ENCODE assay signal across 1 cellular context in the genomic region with DNA sequence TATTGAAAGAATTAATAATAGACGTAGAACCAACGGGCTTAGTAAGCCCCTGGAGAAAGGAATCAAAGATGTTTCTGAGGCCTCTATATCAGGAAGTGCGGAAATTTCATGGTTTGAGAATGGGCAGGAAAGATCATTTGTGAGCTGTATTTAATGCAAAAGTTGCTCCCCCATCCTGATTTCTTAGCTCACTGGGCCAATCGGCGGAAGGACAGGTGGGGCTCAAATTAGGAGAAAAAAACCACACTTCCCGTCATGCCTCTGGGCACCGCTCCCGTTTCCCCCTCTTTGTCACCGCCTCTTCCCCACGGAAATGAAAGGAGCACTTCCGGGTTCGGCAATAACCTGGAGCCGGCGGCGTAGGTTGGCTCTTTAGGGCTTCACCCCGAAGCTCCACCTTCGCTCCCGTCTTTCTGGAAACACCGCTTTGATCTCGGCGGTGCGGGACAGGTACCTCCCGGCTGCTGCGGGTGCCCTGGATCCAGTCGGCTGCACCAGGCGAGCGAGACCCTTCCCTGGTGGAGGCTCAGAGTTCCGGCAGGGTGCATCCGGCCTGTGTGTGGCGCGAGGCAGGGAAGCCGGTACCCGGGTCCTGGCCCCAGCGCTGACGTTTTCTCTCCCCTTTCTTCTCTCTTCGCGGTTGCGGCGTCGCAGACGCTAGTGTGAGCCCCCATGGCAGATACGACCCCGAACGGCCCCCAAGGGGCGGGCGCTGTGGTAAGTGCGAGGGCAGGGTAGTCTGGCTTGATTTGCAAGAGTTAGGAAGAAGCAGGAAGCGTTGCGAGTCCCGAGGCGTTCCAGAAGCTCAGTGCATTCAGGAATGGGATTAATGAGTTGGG.
TF ChIP-seq lines count a peak whose summit lies in the region.

A gene with protein sequence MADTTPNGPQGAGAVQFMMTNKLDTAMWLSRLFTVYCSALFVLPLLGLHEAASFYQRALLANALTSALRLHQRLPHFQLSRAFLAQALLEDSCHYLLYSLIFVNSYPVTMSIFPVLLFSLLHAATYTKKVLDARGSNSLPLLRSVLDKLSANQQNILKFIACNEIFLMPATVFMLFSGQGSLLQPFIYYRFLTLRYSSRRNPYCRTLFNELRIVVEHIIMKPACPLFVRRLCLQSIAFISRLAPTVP (plus strand): TSS at position 617 of the 839 bp plus-strand sequence. CDS start 56 bp downstream, at position 673.

TF ChIP-seq in HepG2, 621 proteins besides CTCF, POLR2A, EP300 and RAD21 (continued from another document and continues in another):
- TF ChIP-seq, protein P1, sequence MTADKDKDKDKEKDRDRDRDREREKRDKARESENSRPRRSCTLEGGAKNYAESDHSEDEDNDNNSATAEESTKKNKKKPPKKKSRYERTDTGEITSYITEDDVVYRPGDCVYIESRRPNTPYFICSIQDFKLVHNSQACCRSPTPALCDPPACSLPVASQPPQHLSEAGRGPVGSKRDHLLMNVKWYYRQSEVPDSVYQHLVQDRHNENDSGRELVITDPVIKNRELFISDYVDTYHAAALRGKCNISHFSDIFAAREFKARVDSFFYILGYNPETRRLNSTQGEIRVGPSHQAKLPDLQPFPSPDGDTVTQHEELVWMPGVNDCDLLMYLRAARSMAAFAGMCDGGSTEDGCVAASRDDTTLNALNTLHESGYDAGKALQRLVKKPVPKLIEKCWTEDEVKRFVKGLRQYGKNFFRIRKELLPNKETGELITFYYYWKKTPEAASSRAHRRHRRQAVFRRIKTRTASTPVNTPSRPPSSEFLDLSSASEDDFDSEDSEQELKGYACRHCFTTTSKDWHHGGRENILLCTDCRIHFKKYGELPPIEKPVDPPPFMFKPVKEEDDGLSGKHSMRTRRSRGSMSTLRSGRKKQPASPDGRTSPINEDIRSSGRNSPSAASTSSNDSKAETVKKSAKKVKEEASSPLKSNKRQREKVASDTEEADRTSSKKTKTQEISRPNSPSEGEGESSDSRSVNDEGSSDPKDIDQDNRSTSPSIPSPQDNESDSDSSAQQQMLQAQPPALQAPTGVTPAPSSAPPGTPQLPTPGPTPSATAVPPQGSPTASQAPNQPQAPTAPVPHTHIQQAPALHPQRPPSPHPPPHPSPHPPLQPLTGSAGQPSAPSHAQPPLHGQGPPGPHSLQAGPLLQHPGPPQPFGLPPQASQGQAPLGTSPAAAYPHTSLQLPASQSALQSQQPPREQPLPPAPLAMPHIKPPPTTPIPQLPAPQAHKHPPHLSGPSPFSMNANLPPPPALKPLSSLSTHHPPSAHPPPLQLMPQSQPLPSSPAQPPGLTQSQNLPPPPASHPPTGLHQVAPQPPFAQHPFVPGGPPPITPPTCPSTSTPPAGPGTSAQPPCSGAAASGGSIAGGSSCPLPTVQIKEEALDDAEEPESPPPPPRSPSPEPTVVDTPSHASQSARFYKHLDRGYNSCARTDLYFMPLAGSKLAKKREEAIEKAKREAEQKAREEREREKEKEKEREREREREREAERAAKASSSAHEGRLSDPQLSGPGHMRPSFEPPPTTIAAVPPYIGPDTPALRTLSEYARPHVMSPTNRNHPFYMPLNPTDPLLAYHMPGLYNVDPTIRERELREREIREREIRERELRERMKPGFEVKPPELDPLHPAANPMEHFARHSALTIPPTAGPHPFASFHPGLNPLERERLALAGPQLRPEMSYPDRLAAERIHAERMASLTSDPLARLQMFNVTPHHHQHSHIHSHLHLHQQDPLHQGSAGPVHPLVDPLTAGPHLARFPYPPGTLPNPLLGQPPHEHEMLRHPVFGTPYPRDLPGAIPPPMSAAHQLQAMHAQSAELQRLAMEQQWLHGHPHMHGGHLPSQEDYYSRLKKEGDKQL (CRISPR knock-in tag; IDR thresholded peaks at IDR 0.05; ENCODE audit: low read depth), result no peak
- TF ChIP-seq CCAR2 (optimal IDR thresholded peaks at IDR 0.05; ENCODE audit: low read depth, low read length) (no peak), ZNF607 (CRISPR knock-in tag; IDR thresholded peaks at IDR 0.05; ENCODE audit: borderline replicate concordance) (0 out of 2 replicates have a peak, but pooled peaks have one; percentile 19), GZF1 (CRISPR knock-in tag; IDR thresholded peaks at IDR 0.05) (no peak), KLF13 (CRISPR knock-in tag; IDR thresholded peaks at IDR 0.05) (no peak), ZNF598 (CRISPR knock-in tag; IDR thresholded peaks at IDR 0.05; ENCODE audit: borderline replicate concordance) (no peak), HDAC6 (IDR thresholded peaks at IDR 0.05; ENCODE audit: low read depth, low read length) (no peak), MAFK (conservative IDR thresholded peaks at IDR 0.05 in 1 of 2, IDR thresholded peaks at IDR 0.05 in 1 of 2; ENCODE audit: low read length in 2 of 2) (no peak), THYN1 (CRISPR knock-in tag; IDR thresholded peaks at IDR 0.05; ENCODE audit: borderline replicate concordance, low read depth) (no peak), GABPB1 (CRISPR knock-in tag; IDR thresholded peaks at IDR 0.05) (peak; percentile 98), NFRKB (IDR thresholded peaks at IDR 0.05) (no peak), ZNF468 (CRISPR knock-in tag; IDR thresholded peaks at IDR 0.05) (no peak), XBP1 (CRISPR knock-in tag; IDR thresholded peaks at IDR 0.05) (0 out of 2 replicates have a peak, but pooled peaks have one; percentile 17), MEIS2 (CRISPR knock-in tag; IDR thresholded peaks at IDR 0.05) (0 out of 2 replicates have a peak, but pooled peaks have one; percentile 50), AHR (CRISPR knock-in tag; IDR thresholded peaks at IDR 0.05) (no peak; the same call in 1 of the 2 replicates)
- TF ChIP-seq, protein P2, sequence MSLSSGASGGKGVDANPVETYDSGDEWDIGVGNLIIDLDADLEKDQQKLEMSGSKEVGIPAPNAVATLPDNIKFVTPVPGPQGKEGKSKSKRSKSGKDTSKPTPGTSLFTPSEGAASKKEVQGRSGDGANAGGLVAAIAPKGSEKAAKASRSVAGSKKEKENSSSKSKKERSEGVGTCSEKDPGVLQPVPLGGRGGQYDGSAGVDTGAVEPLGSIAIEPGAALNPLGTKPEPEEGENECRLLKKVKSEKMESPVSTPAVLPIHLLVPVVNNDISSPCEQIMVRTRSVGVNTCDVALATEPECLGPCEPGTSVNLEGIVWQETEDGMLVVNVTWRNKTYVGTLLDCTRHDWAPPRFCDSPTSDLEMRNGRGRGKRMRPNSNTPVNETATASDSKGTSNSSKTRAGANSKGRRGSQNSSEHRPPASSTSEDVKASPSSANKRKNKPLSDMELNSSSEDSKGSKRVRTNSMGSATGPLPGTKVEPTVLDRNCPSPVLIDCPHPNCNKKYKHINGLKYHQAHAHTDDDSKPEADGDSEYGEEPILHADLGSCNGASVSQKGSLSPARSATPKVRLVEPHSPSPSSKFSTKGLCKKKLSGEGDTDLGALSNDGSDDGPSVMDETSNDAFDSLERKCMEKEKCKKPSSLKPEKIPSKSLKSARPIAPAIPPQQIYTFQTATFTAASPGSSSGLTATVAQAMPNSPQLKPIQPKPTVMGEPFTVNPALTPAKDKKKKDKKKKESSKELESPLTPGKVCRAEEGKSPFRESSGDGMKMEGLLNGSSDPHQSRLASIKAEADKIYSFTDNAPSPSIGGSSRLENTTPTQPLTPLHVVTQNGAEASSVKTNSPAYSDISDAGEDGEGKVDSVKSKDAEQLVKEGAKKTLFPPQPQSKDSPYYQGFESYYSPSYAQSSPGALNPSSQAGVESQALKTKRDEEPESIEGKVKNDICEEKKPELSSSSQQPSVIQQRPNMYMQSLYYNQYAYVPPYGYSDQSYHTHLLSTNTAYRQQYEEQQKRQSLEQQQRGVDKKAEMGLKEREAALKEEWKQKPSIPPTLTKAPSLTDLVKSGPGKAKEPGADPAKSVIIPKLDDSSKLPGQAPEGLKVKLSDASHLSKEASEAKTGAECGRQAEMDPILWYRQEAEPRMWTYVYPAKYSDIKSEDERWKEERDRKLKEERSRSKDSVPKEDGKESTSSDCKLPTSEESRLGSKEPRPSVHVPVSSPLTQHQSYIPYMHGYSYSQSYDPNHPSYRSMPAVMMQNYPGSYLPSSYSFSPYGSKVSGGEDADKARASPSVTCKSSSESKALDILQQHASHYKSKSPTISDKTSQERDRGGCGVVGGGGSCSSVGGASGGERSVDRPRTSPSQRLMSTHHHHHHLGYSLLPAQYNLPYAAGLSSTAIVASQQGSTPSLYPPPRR (CRISPR knock-in tag; IDR thresholded peaks at IDR 0.05; ENCODE audit: borderline replicate concordance), result peak; percentile 51; the same call in 1 of the 2 replicates
- TF ChIP-seq, protein P3, sequence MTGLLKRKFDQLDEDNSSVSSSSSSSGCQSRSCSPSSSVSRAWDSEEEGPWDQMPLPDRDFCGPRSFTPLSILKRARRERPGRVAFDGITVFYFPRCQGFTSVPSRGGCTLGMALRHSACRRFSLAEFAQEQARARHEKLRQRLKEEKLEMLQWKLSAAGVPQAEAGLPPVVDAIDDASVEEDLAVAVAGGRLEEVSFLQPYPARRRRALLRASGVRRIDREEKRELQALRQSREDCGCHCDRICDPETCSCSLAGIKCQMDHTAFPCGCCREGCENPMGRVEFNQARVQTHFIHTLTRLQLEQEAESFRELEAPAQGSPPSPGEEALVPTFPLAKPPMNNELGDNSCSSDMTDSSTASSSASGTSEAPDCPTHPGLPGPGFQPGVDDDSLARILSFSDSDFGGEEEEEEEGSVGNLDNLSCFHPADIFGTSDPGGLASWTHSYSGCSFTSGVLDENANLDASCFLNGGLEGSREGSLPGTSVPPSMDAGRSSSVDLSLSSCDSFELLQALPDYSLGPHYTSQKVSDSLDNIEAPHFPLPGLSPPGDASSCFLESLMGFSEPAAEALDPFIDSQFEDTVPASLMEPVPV (CRISPR knock-in tag; IDR thresholded peaks at IDR 0.05), result no peak
- TF ChIP-seq, protein P4, sequence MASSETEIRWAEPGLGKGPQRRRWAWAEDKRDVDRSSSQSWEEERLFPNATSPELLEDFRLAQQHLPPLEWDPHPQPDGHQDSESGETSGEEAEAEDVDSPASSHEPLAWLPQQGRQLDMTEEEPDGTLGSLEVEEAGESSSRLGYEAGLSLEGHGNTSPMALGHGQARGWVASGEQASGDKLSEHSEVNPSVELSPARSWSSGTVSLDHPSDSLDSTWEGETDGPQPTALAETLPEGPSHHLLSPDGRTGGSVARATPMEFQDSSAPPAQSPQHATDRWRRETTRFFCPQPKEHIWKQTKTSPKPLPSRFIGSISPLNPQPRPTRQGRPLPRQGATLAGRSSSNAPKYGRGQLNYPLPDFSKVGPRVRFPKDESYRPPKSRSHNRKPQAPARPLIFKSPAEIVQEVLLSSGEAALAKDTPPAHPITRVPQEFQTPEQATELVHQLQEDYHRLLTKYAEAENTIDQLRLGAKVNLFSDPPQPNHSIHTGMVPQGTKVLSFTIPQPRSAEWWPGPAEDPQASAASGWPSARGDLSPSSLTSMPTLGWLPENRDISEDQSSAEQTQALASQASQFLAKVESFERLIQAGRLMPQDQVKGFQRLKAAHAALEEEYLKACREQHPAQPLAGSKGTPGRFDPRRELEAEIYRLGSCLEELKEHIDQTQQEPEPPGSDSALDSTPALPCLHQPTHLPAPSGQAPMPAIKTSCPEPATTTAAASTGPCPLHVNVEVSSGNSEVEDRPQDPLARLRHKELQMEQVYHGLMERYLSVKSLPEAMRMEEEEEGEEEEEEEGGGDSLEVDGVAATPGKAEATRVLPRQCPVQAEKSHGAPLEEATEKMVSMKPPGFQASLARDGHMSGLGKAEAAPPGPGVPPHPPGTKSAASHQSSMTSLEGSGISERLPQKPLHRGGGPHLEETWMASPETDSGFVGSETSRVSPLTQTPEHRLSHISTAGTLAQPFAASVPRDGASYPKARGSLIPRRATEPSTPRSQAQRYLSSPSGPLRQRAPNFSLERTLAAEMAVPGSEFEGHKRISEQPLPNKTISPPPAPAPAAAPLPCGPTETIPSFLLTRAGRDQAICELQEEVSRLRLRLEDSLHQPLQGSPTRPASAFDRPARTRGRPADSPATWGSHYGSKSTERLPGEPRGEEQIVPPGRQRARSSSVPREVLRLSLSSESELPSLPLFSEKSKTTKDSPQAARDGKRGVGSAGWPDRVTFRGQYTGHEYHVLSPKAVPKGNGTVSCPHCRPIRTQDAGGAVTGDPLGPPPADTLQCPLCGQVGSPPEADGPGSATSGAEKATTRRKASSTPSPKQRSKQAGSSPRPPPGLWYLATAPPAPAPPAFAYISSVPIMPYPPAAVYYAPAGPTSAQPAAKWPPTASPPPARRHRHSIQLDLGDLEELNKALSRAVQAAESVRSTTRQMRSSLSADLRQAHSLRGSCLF (CRISPR knock-in tag; IDR thresholded peaks at IDR 0.05; ENCODE audit: borderline replicate concordance), result peak; percentile 18; the same call in 1 of the 2 replicates
- TF ChIP-seq, protein P5, sequence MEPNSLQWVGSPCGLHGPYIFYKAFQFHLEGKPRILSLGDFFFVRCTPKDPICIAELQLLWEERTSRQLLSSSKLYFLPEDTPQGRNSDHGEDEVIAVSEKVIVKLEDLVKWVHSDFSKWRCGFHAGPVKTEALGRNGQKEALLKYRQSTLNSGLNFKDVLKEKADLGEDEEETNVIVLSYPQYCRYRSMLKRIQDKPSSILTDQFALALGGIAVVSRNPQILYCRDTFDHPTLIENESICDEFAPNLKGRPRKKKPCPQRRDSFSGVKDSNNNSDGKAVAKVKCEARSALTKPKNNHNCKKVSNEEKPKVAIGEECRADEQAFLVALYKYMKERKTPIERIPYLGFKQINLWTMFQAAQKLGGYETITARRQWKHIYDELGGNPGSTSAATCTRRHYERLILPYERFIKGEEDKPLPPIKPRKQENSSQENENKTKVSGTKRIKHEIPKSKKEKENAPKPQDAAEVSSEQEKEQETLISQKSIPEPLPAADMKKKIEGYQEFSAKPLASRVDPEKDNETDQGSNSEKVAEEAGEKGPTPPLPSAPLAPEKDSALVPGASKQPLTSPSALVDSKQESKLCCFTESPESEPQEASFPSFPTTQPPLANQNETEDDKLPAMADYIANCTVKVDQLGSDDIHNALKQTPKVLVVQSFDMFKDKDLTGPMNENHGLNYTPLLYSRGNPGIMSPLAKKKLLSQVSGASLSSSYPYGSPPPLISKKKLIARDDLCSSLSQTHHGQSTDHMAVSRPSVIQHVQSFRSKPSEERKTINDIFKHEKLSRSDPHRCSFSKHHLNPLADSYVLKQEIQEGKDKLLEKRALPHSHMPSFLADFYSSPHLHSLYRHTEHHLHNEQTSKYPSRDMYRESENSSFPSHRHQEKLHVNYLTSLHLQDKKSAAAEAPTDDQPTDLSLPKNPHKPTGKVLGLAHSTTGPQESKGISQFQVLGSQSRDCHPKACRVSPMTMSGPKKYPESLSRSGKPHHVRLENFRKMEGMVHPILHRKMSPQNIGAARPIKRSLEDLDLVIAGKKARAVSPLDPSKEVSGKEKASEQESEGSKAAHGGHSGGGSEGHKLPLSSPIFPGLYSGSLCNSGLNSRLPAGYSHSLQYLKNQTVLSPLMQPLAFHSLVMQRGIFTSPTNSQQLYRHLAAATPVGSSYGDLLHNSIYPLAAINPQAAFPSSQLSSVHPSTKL (CRISPR knock-in tag; IDR thresholded peaks at IDR 0.05), result no peak; the same call in 1 of the 2 replicates
- TF ChIP-seq, protein P6, sequence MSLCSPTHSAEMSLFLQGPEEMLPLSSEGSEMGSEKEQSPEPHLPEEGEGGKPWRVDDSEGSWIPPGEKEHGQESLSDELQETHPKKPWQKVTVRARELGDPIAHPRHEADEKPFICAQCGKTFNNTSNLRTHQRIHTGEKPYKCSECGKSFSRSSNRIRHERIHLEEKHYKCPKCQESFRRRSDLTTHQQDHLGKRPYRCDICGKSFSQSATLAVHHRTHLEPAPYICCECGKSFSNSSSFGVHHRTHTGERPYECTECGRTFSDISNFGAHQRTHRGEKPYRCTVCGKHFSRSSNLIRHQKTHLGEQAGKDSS (CRISPR knock-in tag; IDR thresholded peaks at IDR 0.05; ENCODE audit: borderline replicate concordance, low read depth), result no peak
- TF ChIP-seq, protein P7, sequence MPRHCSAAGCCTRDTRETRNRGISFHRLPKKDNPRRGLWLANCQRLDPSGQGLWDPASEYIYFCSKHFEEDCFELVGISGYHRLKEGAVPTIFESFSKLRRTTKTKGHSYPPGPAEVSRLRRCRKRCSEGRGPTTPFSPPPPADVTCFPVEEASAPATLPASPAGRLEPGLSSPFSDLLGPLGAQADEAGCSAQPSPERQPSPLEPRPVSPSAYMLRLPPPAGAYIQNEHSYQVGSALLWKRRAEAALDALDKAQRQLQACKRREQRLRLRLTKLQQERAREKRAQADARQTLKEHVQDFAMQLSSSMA (CRISPR knock-in tag; IDR thresholded peaks at IDR 0.05), result peak; percentile 60
